Comparison of ENCODE assay signal across 8 cellular contexts in the genomic region with DNA sequence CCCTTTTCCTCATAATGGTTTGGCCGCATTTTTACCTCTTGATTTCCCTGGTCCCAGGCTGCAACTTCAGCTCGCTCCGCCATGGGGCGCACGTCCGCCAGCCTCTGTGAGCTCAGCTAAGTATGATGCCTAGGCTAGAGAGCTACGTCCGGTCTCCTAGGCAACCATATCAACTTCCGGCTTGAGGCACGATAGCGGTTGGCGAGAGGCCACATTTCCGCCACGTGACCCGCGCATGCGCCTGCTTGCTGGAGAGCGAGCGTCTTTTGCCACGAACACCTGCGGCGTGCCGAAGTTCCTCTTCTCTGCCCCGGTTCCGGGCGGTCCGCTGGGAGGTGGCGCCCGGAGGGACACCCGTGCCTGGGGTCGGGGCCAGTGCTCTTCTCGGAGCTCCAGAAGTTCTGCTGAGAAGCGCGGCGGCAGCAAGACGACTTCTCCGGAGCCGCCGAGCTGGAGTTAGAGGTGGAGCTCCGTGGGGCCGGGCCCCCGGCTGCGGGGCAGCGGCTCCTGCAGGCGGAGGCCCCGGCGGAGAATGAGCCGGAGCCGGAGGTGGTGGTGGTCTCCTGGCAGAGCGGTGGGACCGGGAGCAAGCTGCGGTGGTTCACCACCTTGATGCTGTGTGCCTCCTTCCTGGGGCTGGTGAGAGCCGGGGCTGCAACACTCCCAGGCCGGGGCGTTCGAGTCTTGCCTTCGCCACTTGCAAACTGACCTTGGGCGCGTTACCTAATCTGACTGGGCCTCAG.
DNase-seq lines count a peak whose midpoint lies in the region; FAIRE-seq lines count a peak whose summit lies in the region.

No MANE protein-coding gene starts in this region.

- no peak overlapping the region for H2BK120ac ChIP-seq in neuronal stem cell (ENCODE audit: low read depth, low read length)

- H3K4me1 ChIP-seq in HAP-1 (peaks cover 25% of the 10 kb centered on the region), neuronal stem cell (ENCODE audit: control insufficient read depth in 2 of 2, insufficient read depth in 1 of 2, low read depth in 1 of 2, low read length in 2 of 2) (peaks cover 0 to 5% of the 10 kb centered on the region in 2 donors)

- no peak overlapping the region for H2BK5ac ChIP-seq in neuronal stem cell (ENCODE audit: low read length)

- H3K9ac ChIP-seq in neuronal stem cell (ENCODE audit: low read depth, low read length, poor library complexity): peak overlapping the region; percentile 90

- H3K79me1 ChIP-seq in neuronal stem cell (ENCODE audit: low read depth, low read length): peaks cover 3% of the 10 kb centered on the region

- no peak overlapping the region for H4K8ac ChIP-seq in neuronal stem cell (ENCODE audit: low read depth, low read length)

- H3K27ac ChIP-seq in neuronal stem cell (replicated peaks; ENCODE audit: low read length) (peak overlapping the region; percentile 62), substantia nigra (ENCODE audit: low read depth, low read length, poor library complexity, severe bottlenecking) (peak overlapping the region; percentile 67)

- H2BK15ac ChIP-seq in neuronal stem cell (ENCODE audit: low read length): no peak overlapping the region

- peak overlapping the region; percentile 34 for H3K23ac ChIP-seq in neuronal stem cell (ENCODE audit: low read depth, low read length, poor library complexity)

- H3K14ac ChIP-seq in neuronal stem cell (ENCODE audit: low read length): no peak overlapping the region

- H3K27me3 ChIP-seq in HAP-1 (ENCODE audit: low read depth) (no peaks in the 10 kb centered on the region), MG63 (no peaks in the 10 kb centered on the region), neuronal stem cell (ENCODE audit: control insufficient read depth in 3 of 3, insufficient read depth in 3 of 3, low read depth in 1 of 3, low read length in 3 of 3) (no peaks in the 10 kb centered on the region)

- no peak overlapping the region for H4K91ac ChIP-seq in neuronal stem cell (ENCODE audit: low read depth, low read length, poor library complexity)

- peak; percentile 98 for DNase-seq in GF-D8 (lab: John Stamatoyannopoulos, UW)
- peak; percentile 95 to 99 for DNase-seq in HAP-1 (ENCODE audit: low spot score in 2 of 2)
- DNase-seq in MG63: peak; percentile 96
- DNase-seq in SHP77 treated with DMSO at 0.1 percent for 48 hours (lab: John Stamatoyannopoulos, UW): peak; percentile 92
- DNase-seq in activated gamma-delta T cell treated with anti-CD3 and anti-CD28 coated beads, Interleukin-2, amount 50 U/mL, for 16 hours (ENCODE audit: low read depth): peak; percentile 99
- peak; percentile 95 to 97 for DNase-seq in frontal cortex (ENCODE audit: low spot score in 2 of 2)
- DNase-seq in neuronal stem cell (ENCODE audit: low spot score): peak; percentile 97
- peak; percentile 72 to 98 (median 95) for DNase-seq in substantia nigra (lab: John Stamatoyannopoulos, UW)

- H3K4me3 ChIP-seq in HAP-1 (peak overlapping the region; percentile 86), MG63 (peak overlapping the region; percentile 94), neuronal stem cell (ENCODE audit: low read length in 2 of 2) (peak overlapping the region; percentile 61 to 88)

- peak overlapping the region; percentile 86 for H3K18ac ChIP-seq in neuronal stem cell (ENCODE audit: low read length)

- FAIRE-seq in frontal cortex (lab: Jason Lieb, UNC): peak; percentile 52

- H2BK12ac ChIP-seq in neuronal stem cell (ENCODE audit: low read length): peak overlapping the region; percentile 58

- H3K36me3 ChIP-seq in HAP-1 (replicated peaks) (peaks cover 7% of the 10 kb centered on the region), MG63 (peaks cover 2% of the 10 kb centered on the region), neuronal stem cell (replicated peaks in 1 of 2; ENCODE audit: control insufficient read depth in 2 of 2, insufficient read depth in 2 of 2, low read length in 2 of 2) (peaks cover 5 to 20% of the 10 kb centered on the region in 2 donors)

- H2AFZ ChIP-seq in neuronal stem cell (ENCODE audit: low read length): peak overlapping the region; percentile 96

- H2AK5ac ChIP-seq in neuronal stem cell (ENCODE audit: low read depth, low read length): peak overlapping the region; percentile 25

- H3K4ac ChIP-seq in neuronal stem cell (ENCODE audit: low read length): no peak overlapping the region

- no CpG with 5 or more reads among the region's 59 CpGs for WGBS in neuronal stem cell (ENCODE audit: extremely low coverage in 2 of 2, insufficient read length in 2 of 2, insufficient replicate concordance in 1 of 2), 2 donors

- H3K4me2 ChIP-seq in neuronal stem cell (ENCODE audit: insufficient read depth, low read length, poor library complexity, severe bottlenecking): peak overlapping the region; percentile 87

- H3K9me3 ChIP-seq in HAP-1 (no peaks in the 10 kb centered on the region), MG63 (no peaks in the 10 kb centered on the region), neuronal stem cell (replicated peaks in 1 of 2; ENCODE audit: control insufficient read depth in 2 of 2, insufficient read depth in 1 of 2, low read depth in 1 of 2, low read length in 2 of 2) (no peaks in the 10 kb centered on the region)

- in situ Hi-C loops in HAP-1 (cut with MboI; ENCODE audit: low sequenced_read_pairs): no loop called here

Comparison
In these comparisons a context has a peak if more than half of its experiments do, and no peak if none do; other contexts are left out.
1. Peak in every context shown above with its lines: DNase-seq, H3K4me3 ChIP-seq and H3K27ac ChIP-seq.